In genomic region chr20:63254536-63255384, GRCh38 we compare ENCODE assay signal across 13 cellular contexts. TPM values are rescaled to one million over a fixed set of nuclear protein-coding genes. Genes with fewer than 3 reads are reported as not detected.
DNase-seq lines count a peak whose midpoint lies in the region; ATAC-seq and TF ChIP-seq lines count a peak whose summit lies in the region.
"Had no signal": no experiment of that assay in that cellular context is flagged by ENCODE, and none has a peak within 500 bp of the region (broad histone marks: within the 10 kb centered on the region; RNA-seq: fewer than 3 reads in every experiment).

No MANE protein-coding gene starts in this region.

- H2BK15ac ChIP-seq in mesenchymal stem cell (ENCODE audit: low read depth, poor library complexity, severe bottlenecking): no peak overlapping the region

- DNase-seq in right cardiac atrium: no peak
- no peak for DNase-seq in left ventricle myocardium superior
- no peak for DNase-seq in chondrocyte (ENCODE audit: low spot score)
- no peak for DNase-seq in mesenchymal stem cell
- no peak for DNase-seq in type B pancreatic cell (ENCODE audit: extremely low spot score, unreplicated experiment)
- no peak for DNase-seq in stimulated activated CD8-positive, alpha-beta memory T cell treated with anti-CD3 and anti-CD28 coated beads, Interleukin-4, amount 100 ng/mL, for 48 hours
- no peak for DNase-seq in activated gamma-delta T cell (lab: John Stamatoyannopoulos, UW)
- DNase-seq: activated CD4-positive, alpha-beta T cell treated with anti-CD3 and anti-CD28 coated beads, Interleukin-2, amount 50 U/mL, for 48 hours; activated gamma-delta T cell treated with Interleukin-2 at 50 U/mL for 16 hours; cerebellar nuclear complex; kidney glomerular epithelial cell; NCI-H226 had no signal

- H2AK5ac ChIP-seq in mesenchymal stem cell (ENCODE audit: low read length, severe bottlenecking): no peak overlapping the region

- H3K4me1 Mint-ChIP-seq in chondrocyte (ENCODE audit: low read depth) (peaks cover 14% of the 10 kb centered on the region), type B pancreatic cell (ENCODE audit: unreplicated experiment) (peaks cover 26% of the 10 kb centered on the region)

- peaks cover 12% of the 10 kb centered on the region for H3K79me1 ChIP-seq in mesenchymal stem cell (replicated peaks; ENCODE audit: low read length, poor library complexity, severe bottlenecking)

- peak overlapping the region; percentile 87 for H3K4me2 ChIP-seq in mesenchymal stem cell (ENCODE audit: low read length, poor library complexity, severe bottlenecking)

- H3K27me3 Mint-ChIP-seq in chondrocyte (ENCODE audit: low read depth) (peaks cover 20% of the 10 kb centered on the region), type B pancreatic cell (peaks cover 39% of the 10 kb centered on the region)

- no peak overlapping the region for H2BK12ac ChIP-seq in mesenchymal stem cell (ENCODE audit: low read length in 2 of 2)

- H4K8ac ChIP-seq in mesenchymal stem cell (ENCODE audit: low read length): no peak overlapping the region

- ATAC-seq in right cardiac atrium: no peak
- ATAC-seq in left ventricle myocardium superior: no peak
- no peak for ATAC-seq in GM21529 (IDR thresholded peaks at IDR 0.05; ENCODE audit: unreplicated experiment)

- H3K4me3 Mint-ChIP-seq in chondrocyte (ENCODE audit: unreplicated experiment) (peak overlapping the region; percentile 38), type B pancreatic cell (peak overlapping the region; percentile 84)

- H2BK5ac ChIP-seq in mesenchymal stem cell (ENCODE audit: low read depth, low read length, poor library complexity, severe bottlenecking): no peak overlapping the region

- no peaks in the 10 kb centered on the region for H3K27me3 ChIP-seq in right cardiac atrium (ENCODE audit: control insufficient read depth, insufficient read depth)
- peaks cover 19 to 86% of the 10 kb centered on the region in 2 experiments for H3K27me3 ChIP-seq in mesenchymal stem cell (ENCODE audit: control insufficient read depth in 1 of 2, insufficient read depth in 1 of 2, low read length in 2 of 2)

- H3K36me3 ChIP-seq in mesenchymal stem cell (ENCODE audit: control insufficient read depth in 1 of 2, insufficient read depth in 2 of 2, low read depth in 1 of 2, low read length in 2 of 2): peaks cover 0 to 45% of the 10 kb centered on the region in 2 experiments

- no peak overlapping the region for H2AFZ ChIP-seq in mesenchymal stem cell (ENCODE audit: low read depth, low read length)

- H3K23ac ChIP-seq in mesenchymal stem cell (ENCODE audit: low read length in 2 of 2): no peak overlapping the region

- H3K9me3 Mint-ChIP-seq in chondrocyte (ENCODE audit: low read depth): peaks cover 4% of the 10 kb centered on the region
- H3K9me3 Mint-ChIP-seq in type B pancreatic cell: no peaks in the 10 kb centered on the region

- H3K27ac ChIP-seq in right cardiac atrium (ENCODE audit: low read length): no peak overlapping the region
- no peak overlapping the region for H3K27ac ChIP-seq in mesenchymal stem cell (ENCODE audit: low read length, poor library complexity, severe bottlenecking)

- no peaks in the 10 kb centered on the region for H3K9me3 ChIP-seq in right cardiac atrium (ENCODE audit: control insufficient read depth, low read length)
- no peaks in the 10 kb centered on the region for H3K9me3 ChIP-seq in mesenchymal stem cell (ENCODE audit: control insufficient read depth, low read length)

- H3K4me3 ChIP-seq in right cardiac atrium (ENCODE audit: low read length) (peak overlapping the region; percentile 41), mesenchymal stem cell (ENCODE audit: insufficient read depth in 1 of 2, low read depth in 1 of 2, low read length in 2 of 2) (peak overlapping the region in 1 of 2 experiments; percentile 78)

- no peak overlapping the region for H4K91ac ChIP-seq in mesenchymal stem cell (ENCODE audit: low read length)

- H3K27ac Mint-ChIP-seq in chondrocyte (ENCODE audit: unreplicated experiment) (no peak overlapping the region), type B pancreatic cell (no peak overlapping the region)

- TF ChIP-seq CTCF in chondrocyte (IDR thresholded peaks at IDR 0.05) (peak; percentile 26), type B pancreatic cell (conservative IDR thresholded peaks at IDR 0.05) (no peak)

- intact Hi-C loops in right cardiac atrium (cut with DNase I) (no loop called here), left ventricle myocardium superior (cut with micrococcal nuclease) (no loop called here)

- no peak overlapping the region for H3K14ac ChIP-seq in mesenchymal stem cell (ENCODE audit: low read length in 2 of 2)

- no peak overlapping the region for H2BK120ac ChIP-seq in mesenchymal stem cell (ENCODE audit: low read depth, low read length)

- 8% methylated on average over 60 of the region's 62 CpGs for WGBS in right cardiac atrium
- WGBS in mesenchymal stem cell: 6% methylated on average over 57 of the region's 62 CpGs

- H3K36me3 Mint-ChIP-seq in chondrocyte (ENCODE audit: low read depth) (peaks cover 5% of the 10 kb centered on the region), type B pancreatic cell (no peaks in the 10 kb centered on the region)

- H3K4me1 ChIP-seq in right cardiac atrium (ENCODE audit: control insufficient read depth, insufficient read depth, low read length): no peaks in the 10 kb centered on the region
- peaks cover 58% of the 10 kb centered on the region for H3K4me1 ChIP-seq in mesenchymal stem cell (ENCODE audit: control insufficient read depth, insufficient read depth, low read depth, low read length)

- H3K4ac ChIP-seq in mesenchymal stem cell (ENCODE audit: low read depth in 1 of 2, low read length in 2 of 2): no peak overlapping the region

- no peak overlapping the region for H3K9ac ChIP-seq in mesenchymal stem cell (ENCODE audit: low read length)

- no peak overlapping the region for H3K18ac ChIP-seq in mesenchymal stem cell (ENCODE audit: low read depth in 1 of 2, low read length in 2 of 2)

RNA-seq across cellular contexts. Expression of gene NKAIN4, which starts 0.5 kb away (rescaled TPM):
- total RNA-seq in right cardiac atrium: not detected
- polyA plus RNA-seq in right cardiac atrium: not detected
- not detected for total RNA-seq in left ventricle myocardium superior
- total RNA-seq in chondrocyte: 2.2 to 3.1 TPM (median 3.0 TPM) in 3 replicates
- 0.10 TPM for polyA plus RNA-seq in mesenchymal stem cell (2013, experiment 1 of 2)
- not detected for polyA plus RNA-seq in mesenchymal stem cell (2013, experiment 2 of 2)
- total RNA-seq in type B pancreatic cell (ENCODE audit: low replicate concordance): 6.5 and 10.2 TPM in 2 replicates

RNA-seq across cellular contexts. Expression of gene ARFGAP1, which starts 17.9 kb away (rescaled TPM):
- 10 to 100 TPM; 39.5 to 50.7 (median 41.7) TPM for total RNA-seq in right cardiac atrium
- polyA plus RNA-seq in right cardiac atrium: 36.9 TPM
- total RNA-seq in left ventricle myocardium superior: 30.9 TPM
- 117 to 186 TPM (median 124 TPM) in 3 replicates for total RNA-seq in chondrocyte
- 62.8 TPM for polyA plus RNA-seq in mesenchymal stem cell (2013, experiment 1 of 2)
- polyA plus RNA-seq in mesenchymal stem cell (2013, experiment 2 of 2): 60.5 TPM
- total RNA-seq in type B pancreatic cell (ENCODE audit: low replicate concordance): 132 and 141 TPM in 2 replicates

RNA-seq across cellular contexts. Expression of gene BIRC7, which starts 19.1 kb away (rescaled TPM):
- not detected for total RNA-seq in right cardiac atrium
- not detected for polyA plus RNA-seq in right cardiac atrium
- total RNA-seq in left ventricle myocardium superior: not detected
- 0.50 to 0.51 TPM in 2 of 3 replicates, not detected in the other for total RNA-seq in chondrocyte
- polyA plus RNA-seq in mesenchymal stem cell (2013, experiment 1 of 2): 1.6 TPM
- polyA plus RNA-seq in mesenchymal stem cell (2013, experiment 2 of 2): 1.5 TPM
- 1.2 TPM in 1 of 2 replicates, not detected in the other for total RNA-seq in type B pancreatic cell (ENCODE audit: low replicate concordance)

RNA-seq across cellular contexts. Expression of gene COL20A1, which starts 38.2 kb away (rescaled TPM):
- total RNA-seq in right cardiac atrium (not detected), left ventricle myocardium superior (not detected), chondrocyte (0.21 TPM in 1 of 3 replicates, not detected in the others), type B pancreatic cell (ENCODE audit: low replicate concordance) (0.36 and 0.43 TPM in 2 replicates)
- polyA plus RNA-seq in right cardiac atrium: not detected
- not detected for polyA plus RNA-seq in mesenchymal stem cell (2013, experiment 1 of 2)
- polyA plus RNA-seq in mesenchymal stem cell (2013, experiment 2 of 2): not detected

RNA-seq across cellular contexts. Expression of gene YTHDF1, which starts 38.8 kb away (rescaled TPM):
- total RNA-seq in right cardiac atrium: 10 to 100 TPM; 23.0 to 27.6 (median 25.2) TPM
- 15.3 TPM for polyA plus RNA-seq in right cardiac atrium
- total RNA-seq in left ventricle myocardium superior: 24.3 TPM
- total RNA-seq in chondrocyte: 39.1 to 43.6 TPM (median 41.3 TPM) in 3 replicates
- polyA plus RNA-seq in mesenchymal stem cell (2013, experiment 1 of 2): 32.3 TPM
- 32.4 TPM for polyA plus RNA-seq in mesenchymal stem cell (2013, experiment 2 of 2)
- total RNA-seq in type B pancreatic cell (ENCODE audit: low replicate concordance): 50.4 and 55.6 TPM in 2 replicates
